Comparison of ENCODE assay signal across 16 cellular contexts in genomic region chr1:208909011-208909410, GRCh38.
DNase-seq lines count a peak whose midpoint lies in the region; ATAC-seq and TF ChIP-seq lines count a peak whose summit lies in the region.
"Had no signal": no experiment of that assay in that cellular context is flagged by ENCODE, and none has a peak within 500 bp of the region (broad histone marks: within the 10 kb centered on the region; RNA-seq: fewer than 3 reads in every experiment).

No MANE protein-coding gene starts in this region.

- H3K4me3 ChIP-seq in SK-N-SH (ENCODE audit: low read depth in 2 of 2, low read length in 1 of 2) (no peak overlapping the region), mesendoderm (ENCODE audit: low read length) (no peak overlapping the region)
- H3K4me3 ChIP-seq: BLaER1, HAP-1 had no signal

- CTCF ChIA-PET in SK-N-SH (lab: Yijun Ruan, JAX) = interaction anchor here (1.4 to 1.9 kb wide), 4 partner anchors 9 to 445 kb away, joined by 3 to 5 read pairs (median 3); no protein-coding TSS in a partner anchor

- no peaks in the 10 kb centered on the region for H3K79me2 ChIP-seq in SK-N-SH (ENCODE audit: insufficient read depth)
- H3K79me2 ChIP-seq in mesendoderm (ENCODE audit: control insufficient read depth, insufficient read depth, low read length) = no peaks in the 10 kb centered on the region

- H3K79me1 ChIP-seq in mesendoderm (ENCODE audit: low read length) = no peaks in the 10 kb centered on the region

- H3K23ac ChIP-seq in mesendoderm (ENCODE audit: low read length) = no peak overlapping the region

- H3K27me3 ChIP-seq in SK-N-SH (ENCODE audit: insufficient read depth) (no peaks in the 10 kb centered on the region), mesendoderm (ENCODE audit: insufficient read depth, low read length, poor library complexity) (no peaks in the 10 kb centered on the region)
- H3K27me3 ChIP-seq: BLaER1 had no signal

- H4K5ac ChIP-seq in mesendoderm (ENCODE audit: low read length) = no peak overlapping the region

- 51% methylated on average over 5 of the region's 5 CpGs for WGBS in SK-N-SH (ENCODE audit: low lambda C conversion rate)
- WGBS in mesendoderm (ENCODE audit: extremely low coverage, insufficient coverage, low lambda C conversion rate) = no CpG with 5 or more reads among the region's 5 CpGs

- H2BK5ac ChIP-seq in mesendoderm (ENCODE audit: low read length) = no peak overlapping the region

- no peak overlapping the region for H3K18ac ChIP-seq in mesendoderm (ENCODE audit: low read length)

- H3K9ac ChIP-seq in SK-N-SH (no peak overlapping the region), mesendoderm (ENCODE audit: low read length) (no peak overlapping the region)
- H3K9ac ChIP-seq: BLaER1 had no signal

- H2AFZ ChIP-seq in SK-N-SH (ENCODE audit: low read depth) = no peak overlapping the region

- TF ChIP-seq EP300 in SK-N-SH (IDR thresholded peaks at IDR 0.05; ENCODE audit: borderline replicate concordance in 1 of 2, low read depth in 1 of 2, low read length in 1 of 2) = no peak

- peak overlapping the region; percentile 3 for H3K56ac ChIP-seq in mesendoderm (ENCODE audit: low read length)

- H3K4ac ChIP-seq in mesendoderm (ENCODE audit: low read depth, low read length) = no peak overlapping the region

- ATAC-seq in SK-N-SH treated with all-trans-retinoic acid at 6 μM for 48 hours = peak; percentile 25; the same call in 1 of the 3 replicates

- H2BK120ac ChIP-seq in mesendoderm (ENCODE audit: low read depth, low read length) = no peak overlapping the region

- no peaks in the 10 kb centered on the region for H3K9me2 ChIP-seq in SK-N-SH

- no peak overlapping the region for H4K8ac ChIP-seq in mesendoderm (ENCODE audit: low read depth, low read length)

- POLR2A ChIA-PET in SK-N-SH (lab: Yijun Ruan, JAX) = no interaction called here

- no peak for TF ChIP-seq CTCF in SK-N-SH (IDR thresholded peaks at IDR 0.05)
- TF ChIP-seq CTCF in GM20000 (IDR thresholded peaks at IDR 0.05; ENCODE audit: extremely low read depth, missing control alignments) = no peak

- H3K36me3 ChIP-seq in SK-N-SH (replicated peaks in 1 of 2; ENCODE audit: control insufficient read depth in 1 of 2, insufficient read depth in 2 of 2, low read length in 1 of 2) = no peaks in the 10 kb centered on the region
- H3K36me3 ChIP-seq in mesendoderm (ENCODE audit: control insufficient read depth, insufficient read depth, low read length) = no peaks in the 10 kb centered on the region
- H3K36me3 ChIP-seq: BLaER1, HAP-1 had no signal

- TF ChIP-seq RAD21 in SK-N-SH (IDR thresholded peaks at IDR 0.05; ENCODE audit: low read length) = no peak

- H3K4me2 ChIP-seq in SK-N-SH (no peak overlapping the region), mesendoderm (ENCODE audit: low read length) (no peak overlapping the region)
- H3K4me2 ChIP-seq: BLaER1 had no signal

- H3F3A ChIP-seq in SK-N-SH (replicated peaks; ENCODE audit: insufficient read depth) = no peaks in the 10 kb centered on the region

- H3K9me3 ChIP-seq in SK-N-SH = no peaks in the 10 kb centered on the region
- H3K9me3 ChIP-seq: Caco-2, HAP-1 had no signal

- H3K4me1 ChIP-seq in SK-N-SH (ENCODE audit: control insufficient read depth in 1 of 2, insufficient read depth in 2 of 2, low read depth in 1 of 2, low read length in 1 of 2) (no peaks in the 10 kb centered on the region; a peak in 1 of 4 replicates), mesendoderm (ENCODE audit: control insufficient read depth, low read depth, low read length) (no peaks in the 10 kb centered on the region)
- H3K4me1 ChIP-seq: BLaER1, Caco-2, HAP-1 had no signal

- H3K27ac ChIP-seq in SK-N-SH (ENCODE audit: low read depth in 2 of 2, low read length in 1 of 2) (no peak overlapping the region), mesendoderm (ENCODE audit: low read depth, low read length) (no peak overlapping the region)
- H3K27ac ChIP-seq: 22Rv1, BLaER1, HL-60 had no signal

- H4K20me1 ChIP-seq in SK-N-SH (ENCODE audit: insufficient read depth) = no peaks in the 10 kb centered on the region
- H4K20me1 ChIP-seq: BLaER1 had no signal

- no peak for DNase-seq in SK-N-SH
- peak; percentile 65 for DNase-seq in astrocyte of the hippocampus (ENCODE audit: low read depth, low spot score)
- no peak for DNase-seq in mesendoderm
- DNase-seq in hypothalamus (lab: John Stamatoyannopoulos, UW) = no peak
- no peak for DNase-seq in GM20000 (ENCODE audit: low spot score)
- DNase-seq in stimulated activated CD4-positive, alpha-beta T cell treated with anti-CD3 and anti-CD28 coated beads, Interleukin-2, amount 100 ng/mL, for 24 hours = no peak
- DNase-seq: AML-193; Caco-2; CD8-positive, alpha-beta memory T cell; DND-41; GDM1 had no signal

- H2AK5ac ChIP-seq in mesendoderm (ENCODE audit: low read length) = no peak overlapping the region

- no peak overlapping the region for H2BK15ac ChIP-seq in mesendoderm (replicated peaks; ENCODE audit: low read depth)

TF ChIP-seq in SK-N-SH treated with all-trans-retinoic acid at 6 μM for 48 hours, 23 proteins besides CTCF, POLR2A, EP300 and RAD21 (continues in another document):
- TF ChIP-seq PATZ1 (CRISPR knock-in tag; IDR thresholded peaks at IDR 0.05; ENCODE audit: borderline replicate concordance) (no peak), CSDC2 (CRISPR knock-in tag; IDR thresholded peaks at IDR 0.05) (no peak), ZNF8 (CRISPR knock-in tag; IDR thresholded peaks at IDR 0.05) (no peak), RARB (CRISPR knock-in tag; IDR thresholded peaks at IDR 0.05) (no peak)

TF ChIP-seq in SK-N-SH, 30 proteins besides CTCF, POLR2A, EP300 and RAD21:
- TF ChIP-seq GABPA (IDR thresholded peaks at IDR 0.05; ENCODE audit: low read depth) (no peak), EZH2phosphoT487 (IDR thresholded peaks at IDR 0.05; ENCODE audit: borderline replicate concordance, low read depth) (no peak), RFX5 (IDR thresholded peaks at IDR 0.05; ENCODE audit: low read length) (no peak), FOXM1 (IDR thresholded peaks at IDR 0.05; ENCODE audit: low read depth) (no peak), SMC3 (IDR thresholded peaks at IDR 0.05; ENCODE audit: low read depth, low read length) (no peak), IRF3 (IDR thresholded peaks at IDR 0.05; ENCODE audit: low read depth, low read length) (no peak), REST (IDR thresholded peaks at IDR 0.05; ENCODE audit: low read depth, low read length) (no peak), PBX3 (IDR thresholded peaks at IDR 0.05) (no peak), CHD2 (IDR thresholded peaks at IDR 0.05; ENCODE audit: low read length, partially characterized antibody) (no peak)
TF ChIP-seq in SK-N-SH: peak in this region for 0.
